1 cellular context compared by ENCODE assay signal in the genomic region with DNA sequence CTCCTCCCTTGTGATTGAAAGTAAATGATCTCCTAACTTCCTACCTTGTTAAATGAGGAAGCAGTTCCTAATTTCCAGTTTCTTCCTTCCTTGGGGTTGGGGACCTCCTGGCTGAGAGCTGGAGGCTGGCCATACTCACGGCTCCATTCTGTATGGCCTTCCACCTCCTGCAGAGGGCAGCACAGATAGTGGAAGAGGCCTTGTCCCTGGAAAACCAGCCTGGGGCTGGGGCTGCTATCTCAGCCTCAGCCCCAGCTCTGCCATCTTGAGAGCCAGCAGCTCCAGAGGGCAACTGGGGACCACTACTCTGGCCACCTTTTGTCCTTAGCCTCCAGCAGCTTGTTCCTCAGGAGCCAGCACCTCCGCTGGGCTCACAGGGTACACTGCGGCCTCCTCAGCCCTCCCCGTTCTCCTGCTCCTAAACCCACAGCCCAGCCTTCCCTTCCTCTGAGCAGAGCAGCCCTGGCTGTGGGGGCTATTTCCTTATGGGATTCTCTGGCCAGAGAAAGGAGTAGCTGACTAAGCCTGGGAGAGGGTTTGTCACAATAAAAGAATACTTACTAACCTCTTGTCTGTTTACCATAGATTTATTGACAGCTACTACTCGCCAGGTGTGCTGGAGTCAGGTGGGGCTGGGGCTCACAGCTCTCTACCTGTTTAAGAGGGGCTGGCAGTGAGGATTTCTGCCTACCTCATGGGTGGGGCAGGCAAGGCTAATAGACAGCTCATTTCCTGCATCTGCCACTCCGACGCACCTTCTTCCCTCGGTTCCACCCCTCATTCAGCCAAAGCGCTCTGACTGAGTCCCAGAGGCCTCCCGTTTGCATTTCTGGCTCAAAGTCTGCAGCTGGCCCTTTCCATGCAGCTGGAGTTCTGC.
TF ChIP-seq lines count a peak whose summit lies in the region.

No MANE protein-coding gene starts in this region.

TF ChIP-seq in endothelial cell of umbilical vein, 7 proteins besides CTCF, POLR2A, EP300 and RAD21:
- TF ChIP-seq MYC (IDR thresholded peaks at IDR 0.05; ENCODE audit: low read depth, low read length) = no peak
- no peak for TF ChIP-seq GATA2 (IDR thresholded peaks at IDR 0.05; ENCODE audit: insufficient read depth, insufficient read length, low read depth, low read length)
- TF ChIP-seq POLR2AphosphoS5 (IDR thresholded peaks at IDR 0.05; ENCODE audit: insufficient read depth, low read depth, low read length) = no peak
- no peak for TF ChIP-seq EZH2 (IDR thresholded peaks at IDR 0.05; ENCODE audit: borderline replicate concordance, low read depth, low read length, severe bottlenecking)
- no peak for TF ChIP-seq JUN (IDR thresholded peaks at IDR 0.05; ENCODE audit: borderline replicate concordance, insufficient read depth, insufficient read length, low read depth)
- TF ChIP-seq, protein P1, sequence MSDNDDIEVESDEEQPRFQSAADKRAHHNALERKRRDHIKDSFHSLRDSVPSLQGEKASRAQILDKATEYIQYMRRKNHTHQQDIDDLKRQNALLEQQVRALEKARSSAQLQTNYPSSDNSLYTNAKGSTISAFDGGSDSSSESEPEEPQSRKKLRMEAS (IDR thresholded peaks at IDR 0.05; ENCODE audit: insufficient read depth, insufficient read length) = no peak
- no peak for TF ChIP-seq FOS (IDR thresholded peaks at IDR 0.05; ENCODE audit: borderline replicate concordance, insufficient read depth, low read length)
